29 cellular contexts compared by ENCODE assay signal in genomic region chr3:158005391-158006100, GRCh38.
"Had no signal": no experiment of that assay in that cellular context is flagged by ENCODE, and none has a peak within 500 bp of the region (broad histone marks: within the 10 kb centered on the region; RNA-seq: fewer than 3 reads in every experiment).

No MANE protein-coding gene starts in this region.

- H3K27ac Mint-ChIP-seq: naive thymus-derived CD4-positive, alpha-beta T cell; natural killer cell treated with Interleukin-12 subunit alpha and Interleukin-12 subunit beta and Interleukin-15 and Interleukin-18, amount 100 ng/mL, for 72 hours; stimulated activated naive B cell treated with anti-CD40 and anti-IgM and Interleukin-4, amounts not matched to agents 10 μg/mL and 1 μg/mL and 100 μg/mL, for 72 hours had no signal

- H3K4me3 Mint-ChIP-seq: naive thymus-derived CD4-positive, alpha-beta T cell; natural killer cell treated with Interleukin-12 subunit alpha and Interleukin-12 subunit beta and Interleukin-15 and Interleukin-18, amount 100 ng/mL, for 72 hours; stimulated activated naive B cell treated with anti-CD40 and anti-IgM and Interleukin-4, amounts not matched to agents 10 μg/mL and 1 μg/mL and 100 μg/mL, for 72 hours had no signal

- H3K27me3 Mint-ChIP-seq: natural killer cell treated with Interleukin-12 subunit alpha and Interleukin-12 subunit beta and Interleukin-15 and Interleukin-18, amount 100 ng/mL, for 72 hours had no signal

- H3K4me3 ChIP-seq: left ventricle myocardium inferior, lung, mucosa of descending colon, pancreas, prostate gland, skin epidermis, stomach, testis, thyroid gland, transverse colon, upper lobe of left lung, vagina had no signal

- H3K36me3 ChIP-seq: left ventricle myocardium inferior, pancreas, prostate gland, stomach, thyroid gland, transverse colon, upper lobe of left lung, vagina had no signal

- H3K9me3 ChIP-seq: pancreas, prostate gland, testis, thyroid gland, vagina had no signal

- FAIRE-seq: keratinocyte, pancreas had no signal

- ATAC-seq: left colon; mucosa of descending colon; naive thymus-derived CD4-positive, alpha-beta T cell; natural killer cell treated with Interleukin-12 subunit alpha and Interleukin-12 subunit beta and Interleukin-15 and Interleukin-18, amount 100 ng/mL, for 72 hours; pancreas; right cardiac atrium; sciatic nerve; stimulated activated naive B cell treated with anti-CD40 and anti-IgM and Interleukin-4, amounts not matched to agents 10 μg/mL and 1 μg/mL and 100 μg/mL, for 72 hours; stimulated activated naive CD8-positive, alpha-beta T cell treated with anti-CD3 and anti-CD28 coated beads, Interleukin-15, Interleukin-2, amounts not matched to agents 100 U/mL and 50 U/mL, for 24 hours had no signal

- DNase-seq: kidney glomerular epithelial cell; left colon; left ventricle myocardium inferior; midbrain; mucosa of descending colon; naive thymus-derived CD4-positive, alpha-beta T cell; nucleus accumbens; pancreas; posterior cingulate gyrus; retina; right cardiac atrium; stimulated activated CD4-positive, alpha-beta T cell treated with anti-CD3 and anti-CD28 coated beads, Interleukin-12 subunit alpha, Interleukin-12 subunit beta, amount 100 ng/mL, for 4 hours; stimulated activated CD4-positive, alpha-beta T cell treated with anti-CD3 and anti-CD28 coated beads, Interleukin-15, amount 100 ng/mL, for 24 hours; stimulated activated CD4-positive, alpha-beta T cell treated with anti-CD3 and anti-CD28 coated beads, Interleukin-2, amount 100 ng/mL, for 24 hours; stimulated activated CD4-positive, alpha-beta T cell treated with anti-CD3 and anti-CD28 coated beads, Interleukin-4, amount 100 ng/mL, for 1 hour; stimulated activated naive B cell treated with anti-CD40 and anti-IgM and Interleukin-4, amounts not matched to agents 10 μg/mL and 1 μg/mL and 100 μg/mL, for 72 hours; stimulated activated naive CD8-positive, alpha-beta T cell treated with anti-CD3 and anti-CD28 coated beads, Interleukin-15, Interleukin-2, amounts not matched to agents 100 U/mL and 50 U/mL, for 24 hours; stomach; testis; thyroid gland; transverse colon; upper lobe of left lung had no signal

- H3K4me1 ChIP-seq: left ventricle myocardium inferior, pancreas, prostate gland, stomach, testis, thyroid gland, transverse colon, upper lobe of left lung, vagina had no signal

- H3K27me3 ChIP-seq: pancreas, stomach, testis, thyroid gland, transverse colon, upper lobe of left lung, vagina had no signal

- H3K36me3 Mint-ChIP-seq: natural killer cell treated with Interleukin-12 subunit alpha and Interleukin-12 subunit beta and Interleukin-15 and Interleukin-18, amount 100 ng/mL, for 72 hours; stimulated activated naive B cell treated with anti-CD40 and anti-IgM and Interleukin-4, amounts not matched to agents 10 μg/mL and 1 μg/mL and 100 μg/mL, for 72 hours had no signal

- H3K4me1 Mint-ChIP-seq: naive thymus-derived CD4-positive, alpha-beta T cell; stimulated activated naive B cell treated with anti-CD40 and anti-IgM and Interleukin-4, amounts not matched to agents 10 μg/mL and 1 μg/mL and 100 μg/mL, for 72 hours had no signal

- H3K27ac ChIP-seq: left ventricle myocardium inferior, pancreas, prostate gland, skin epidermis, stomach, testis, thyroid gland, transverse colon, upper lobe of left lung, vagina had no signal
